In the genomic region with DNA sequence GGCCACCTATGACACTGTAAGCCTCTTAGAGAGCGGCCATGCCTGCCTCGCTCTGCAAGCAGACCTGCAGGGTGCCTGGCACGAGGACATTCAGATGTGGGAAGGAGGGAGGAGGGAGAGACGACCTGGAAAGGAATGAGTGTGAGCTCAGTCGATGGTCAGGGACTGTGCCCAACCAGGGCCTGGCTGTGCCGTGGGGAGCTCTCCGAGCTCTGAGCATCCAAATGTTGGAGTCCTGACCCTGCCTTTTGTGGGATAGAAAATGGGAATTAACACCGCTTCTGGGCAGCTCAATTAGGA, we compare ENCODE assay signal across 1 cellular context.
A peak's percentile ranks its signal among the peaks of the same experiment; 100 is the strongest.
TF ChIP-seq lines count a peak whose summit lies in the region.

No MANE protein-coding gene starts in this region.

TF ChIP-seq in K562, 482 proteins besides CTCF, POLR2A, EP300 and RAD21:
- TF ChIP-seq TOE1 (IDR thresholded peaks at IDR 0.05; ENCODE audit: borderline replicate concordance) (no peak), TOE1 (CRISPR knock-in tag; IDR thresholded peaks at IDR 0.05; ENCODE audit: borderline replicate concordance, low read depth) (0 out of 2 replicates have a peak, but pooled peaks have one; percentile 20), THRAP3 (IDR thresholded peaks at IDR 0.05; ENCODE audit: borderline replicate concordance) (no peak), ZNF143 (CRISPR knock-in tag; IDR thresholded peaks at IDR 0.05) (peak; percentile 56)
- TF ChIP-seq, protein P1, sequence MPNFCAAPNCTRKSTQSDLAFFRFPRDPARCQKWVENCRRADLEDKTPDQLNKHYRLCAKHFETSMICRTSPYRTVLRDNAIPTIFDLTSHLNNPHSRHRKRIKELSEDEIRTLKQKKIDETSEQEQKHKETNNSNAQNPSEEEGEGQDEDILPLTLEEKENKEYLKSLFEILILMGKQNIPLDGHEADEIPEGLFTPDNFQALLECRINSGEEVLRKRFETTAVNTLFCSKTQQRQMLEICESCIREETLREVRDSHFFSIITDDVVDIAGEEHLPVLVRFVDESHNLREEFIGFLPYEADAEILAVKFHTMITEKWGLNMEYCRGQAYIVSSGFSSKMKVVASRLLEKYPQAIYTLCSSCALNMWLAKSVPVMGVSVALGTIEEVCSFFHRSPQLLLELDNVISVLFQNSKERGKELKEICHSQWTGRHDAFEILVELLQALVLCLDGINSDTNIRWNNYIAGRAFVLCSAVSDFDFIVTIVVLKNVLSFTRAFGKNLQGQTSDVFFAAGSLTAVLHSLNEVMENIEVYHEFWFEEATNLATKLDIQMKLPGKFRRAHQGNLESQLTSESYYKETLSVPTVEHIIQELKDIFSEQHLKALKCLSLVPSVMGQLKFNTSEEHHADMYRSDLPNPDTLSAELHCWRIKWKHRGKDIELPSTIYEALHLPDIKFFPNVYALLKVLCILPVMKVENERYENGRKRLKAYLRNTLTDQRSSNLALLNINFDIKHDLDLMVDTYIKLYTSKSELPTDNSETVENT (CRISPR knock-in tag; IDR thresholded peaks at IDR 0.05): 0 out of 2 replicates have a peak, but pooled peaks have one; percentile 16
TF ChIP-seq in K562: peak in this region for 3.
